In genomic region chr16:85471469-85472431, GRCh38 we compare ENCODE assay signal across 1 cellular context.
TF ChIP-seq lines count a peak whose summit lies in the region.

No MANE protein-coding gene starts in this region.

TF ChIP-seq in HEK293, 187 proteins besides CTCF, POLR2A, EP300 and RAD21 (continued from another document and continues in another):
- TF ChIP-seq OSR2 (tag by site-specific recombination; IDR thresholded peaks at IDR 0.05) (peak; percentile 54), PRDM1 (tag by site-specific recombination; IDR thresholded peaks at IDR 0.05) (no peak), ZNF169 (tag by site-specific recombination; IDR thresholded peaks at IDR 0.05) (no peak), REST (tag by site-specific recombination; IDR thresholded peaks at IDR 0.05) (no peak), ZNF623 (tag by site-specific recombination; IDR thresholded peaks at IDR 0.05) (no peak), ZBTB21 (tag by site-specific recombination; IDR thresholded peaks at IDR 0.05) (no peak), HOXC10 (CRISPR knock-in tag; IDR thresholded peaks at IDR 0.05) (no peak), KLF1 (tag by site-specific recombination; IDR thresholded peaks at IDR 0.05) (peak; percentile 32; the same call in 1 of the 2 replicates), HOXD13 (CRISPR knock-in tag; IDR thresholded peaks at IDR 0.05; ENCODE audit: borderline replicate concordance) (no peak), ZNF391 (tag by site-specific recombination; IDR thresholded peaks at IDR 0.05; ENCODE audit: borderline replicate concordance, low read depth) (no peak), ZBTB11 (tag by site-specific recombination; conservative IDR thresholded peaks at IDR 0.05; ENCODE audit: low read depth) (no peak), ZNF140 (tag by site-specific recombination; IDR thresholded peaks at IDR 0.05) (no peak), ZNF629 (tag by site-specific recombination; IDR thresholded peaks at IDR 0.05) (no peak), ZNF16 (tag by site-specific recombination; IDR thresholded peaks at IDR 0.05; ENCODE audit: low read depth) (no peak), PBX3 (CRISPR knock-in tag; IDR thresholded peaks at IDR 0.05) (no peak), ZNF654 (tag by site-specific recombination; IDR thresholded peaks at IDR 0.05; ENCODE audit: low read depth) (no peak), ZNF354C (tag by site-specific recombination; IDR thresholded peaks at IDR 0.05; ENCODE audit: borderline replicate concordance, low read depth) (no peak), ZNF155 (tag by site-specific recombination; IDR thresholded peaks at IDR 0.05) (no peak), ZNF175 (tag by site-specific recombination; IDR thresholded peaks at IDR 0.05) (no peak), ZNF600 (tag by site-specific recombination; IDR thresholded peaks at IDR 0.05) (no peak), ZFP69B (tag by site-specific recombination; IDR thresholded peaks at IDR 0.05) (no peak), ZNF624 (tag by site-specific recombination; IDR thresholded peaks at IDR 0.05) (no peak), ZNF394 (tag by site-specific recombination; IDR thresholded peaks at IDR 0.05; ENCODE audit: borderline replicate concordance) (no peak), ZBTB49 (tag by site-specific recombination; IDR thresholded peaks at IDR 0.05; ENCODE audit: low read depth) (no peak)
- TF ChIP-seq, protein P1, sequence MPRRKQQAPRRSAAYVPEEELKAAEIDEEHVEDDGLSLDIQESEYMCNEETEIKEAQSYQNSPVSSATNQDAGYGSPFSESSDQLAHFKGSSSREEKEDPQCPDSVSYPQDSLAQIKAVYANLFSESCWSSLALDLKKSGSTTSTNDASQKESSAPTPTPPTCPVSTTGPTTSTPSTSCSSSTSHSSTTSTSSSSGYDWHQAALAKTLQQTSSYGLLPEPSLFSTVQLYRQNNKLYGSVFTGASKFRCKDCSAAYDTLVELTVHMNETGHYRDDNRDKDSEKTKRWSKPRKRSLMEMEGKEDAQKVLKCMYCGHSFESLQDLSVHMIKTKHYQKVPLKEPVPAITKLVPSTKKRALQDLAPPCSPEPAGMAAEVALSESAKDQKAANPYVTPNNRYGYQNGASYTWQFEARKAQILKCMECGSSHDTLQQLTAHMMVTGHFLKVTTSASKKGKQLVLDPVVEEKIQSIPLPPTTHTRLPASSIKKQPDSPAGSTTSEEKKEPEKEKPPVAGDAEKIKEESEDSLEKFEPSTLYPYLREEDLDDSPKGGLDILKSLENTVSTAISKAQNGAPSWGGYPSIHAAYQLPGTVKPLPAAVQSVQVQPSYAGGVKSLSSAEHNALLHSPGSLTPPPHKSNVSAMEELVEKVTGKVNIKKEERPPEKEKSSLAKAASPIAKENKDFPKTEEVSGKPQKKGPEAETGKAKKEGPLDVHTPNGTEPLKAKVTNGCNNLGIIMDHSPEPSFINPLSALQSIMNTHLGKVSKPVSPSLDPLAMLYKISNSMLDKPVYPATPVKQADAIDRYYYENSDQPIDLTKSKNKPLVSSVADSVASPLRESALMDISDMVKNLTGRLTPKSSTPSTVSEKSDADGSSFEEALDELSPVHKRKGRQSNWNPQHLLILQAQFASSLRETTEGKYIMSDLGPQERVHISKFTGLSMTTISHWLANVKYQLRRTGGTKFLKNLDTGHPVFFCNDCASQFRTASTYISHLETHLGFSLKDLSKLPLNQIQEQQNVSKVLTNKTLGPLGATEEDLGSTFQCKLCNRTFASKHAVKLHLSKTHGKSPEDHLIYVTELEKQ (tag by site-specific recombination; IDR thresholded peaks at IDR 0.05; ENCODE audit: borderline replicate concordance): no peak
- TF ChIP-seq, protein P2, sequence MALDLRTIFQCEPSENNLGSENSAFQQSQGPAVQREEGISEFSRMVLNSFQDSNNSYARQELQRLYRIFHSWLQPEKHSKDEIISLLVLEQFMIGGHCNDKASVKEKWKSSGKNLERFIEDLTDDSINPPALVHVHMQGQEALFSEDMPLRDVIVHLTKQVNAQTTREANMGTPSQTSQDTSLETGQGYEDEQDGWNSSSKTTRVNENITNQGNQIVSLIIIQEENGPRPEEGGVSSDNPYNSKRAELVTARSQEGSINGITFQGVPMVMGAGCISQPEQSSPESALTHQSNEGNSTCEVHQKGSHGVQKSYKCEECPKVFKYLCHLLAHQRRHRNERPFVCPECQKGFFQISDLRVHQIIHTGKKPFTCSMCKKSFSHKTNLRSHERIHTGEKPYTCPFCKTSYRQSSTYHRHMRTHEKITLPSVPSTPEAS (tag by site-specific recombination; IDR thresholded peaks at IDR 0.05): no peak
- TF ChIP-seq, protein P3, sequence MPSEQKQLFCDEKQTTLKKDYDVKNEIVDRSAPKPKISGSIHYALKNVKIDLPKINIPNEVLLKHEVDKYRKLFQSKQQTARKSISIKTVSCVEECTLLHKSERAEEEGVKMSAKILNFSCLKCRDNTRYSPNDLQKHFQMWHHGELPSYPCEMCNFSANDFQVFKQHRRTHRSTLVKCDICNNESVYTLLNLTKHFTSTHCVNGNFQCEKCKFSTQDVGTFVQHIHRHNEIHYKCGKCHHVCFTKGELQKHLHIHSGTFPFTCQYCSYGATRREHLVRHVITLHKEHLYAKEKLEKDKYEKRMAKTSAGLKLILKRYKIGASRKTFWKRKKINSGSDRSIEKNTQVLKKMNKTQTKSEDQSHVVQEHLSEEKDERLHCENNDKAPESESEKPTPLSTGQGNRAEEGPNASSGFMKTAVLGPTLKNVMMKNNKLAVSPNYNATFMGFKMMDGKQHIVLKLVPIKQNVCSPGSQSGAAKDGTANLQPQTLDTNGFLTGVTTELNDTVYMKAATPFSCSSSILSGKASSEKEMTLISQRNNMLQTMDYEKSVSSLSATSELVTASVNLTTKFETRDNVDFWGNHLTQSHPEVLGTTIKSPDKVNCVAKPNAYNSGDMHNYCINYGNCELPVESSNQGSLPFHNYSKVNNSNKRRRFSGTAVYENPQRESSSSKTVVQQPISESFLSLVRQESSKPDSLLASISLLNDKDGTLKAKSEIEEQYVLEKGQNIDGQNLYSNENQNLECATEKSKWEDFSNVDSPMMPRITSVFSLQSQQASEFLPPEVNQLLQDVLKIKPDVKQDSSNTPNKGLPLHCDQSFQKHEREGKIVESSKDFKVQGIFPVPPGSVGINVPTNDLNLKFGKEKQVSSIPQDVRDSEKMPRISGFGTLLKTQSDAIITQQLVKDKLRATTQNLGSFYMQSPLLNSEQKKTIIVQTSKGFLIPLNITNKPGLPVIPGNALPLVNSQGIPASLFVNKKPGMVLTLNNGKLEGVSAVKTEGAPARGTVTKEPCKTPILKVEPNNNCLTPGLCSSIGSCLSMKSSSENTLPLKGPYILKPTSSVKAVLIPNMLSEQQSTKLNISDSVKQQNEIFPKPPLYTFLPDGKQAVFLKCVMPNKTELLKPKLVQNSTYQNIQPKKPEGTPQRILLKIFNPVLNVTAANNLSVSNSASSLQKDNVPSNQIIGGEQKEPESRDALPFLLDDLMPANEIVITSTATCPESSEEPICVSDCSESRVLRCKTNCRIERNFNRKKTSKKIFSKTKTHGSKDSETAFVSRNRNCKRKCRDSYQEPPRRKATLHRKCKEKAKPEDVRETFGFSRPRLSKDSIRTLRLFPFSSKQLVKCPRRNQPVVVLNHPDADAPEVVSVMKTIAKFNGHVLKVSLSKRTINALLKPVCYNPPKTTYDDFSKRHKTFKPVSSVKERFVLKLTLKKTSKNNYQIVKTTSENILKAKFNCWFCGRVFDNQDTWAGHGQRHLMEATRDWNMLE (tag by site-specific recombination; conservative IDR thresholded peaks at IDR 0.05; ENCODE audit: low read depth): no peak
- TF ChIP-seq, protein P4, sequence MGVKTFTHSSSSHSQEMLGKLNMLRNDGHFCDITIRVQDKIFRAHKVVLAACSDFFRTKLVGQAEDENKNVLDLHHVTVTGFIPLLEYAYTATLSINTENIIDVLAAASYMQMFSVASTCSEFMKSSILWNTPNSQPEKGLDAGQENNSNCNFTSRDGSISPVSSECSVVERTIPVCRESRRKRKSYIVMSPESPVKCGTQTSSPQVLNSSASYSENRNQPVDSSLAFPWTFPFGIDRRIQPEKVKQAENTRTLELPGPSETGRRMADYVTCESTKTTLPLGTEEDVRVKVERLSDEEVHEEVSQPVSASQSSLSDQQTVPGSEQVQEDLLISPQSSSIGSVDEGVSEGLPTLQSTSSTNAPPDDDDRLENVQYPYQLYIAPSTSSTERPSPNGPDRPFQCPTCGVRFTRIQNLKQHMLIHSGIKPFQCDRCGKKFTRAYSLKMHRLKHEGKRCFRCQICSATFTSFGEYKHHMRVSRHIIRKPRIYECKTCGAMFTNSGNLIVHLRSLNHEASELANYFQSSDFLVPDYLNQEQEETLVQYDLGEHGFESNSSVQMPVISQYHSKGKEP (tag by site-specific recombination; IDR thresholded peaks at IDR 0.05): no peak
